ENCODE assay signal across 16 cellular contexts in genomic region chr11:41612415-41612814, GRCh38.
A peak's percentile ranks its signal among the peaks of the same experiment; 100 is the strongest.
DNase-seq lines count a peak whose midpoint lies in the region; TF ChIP-seq lines count a peak whose summit lies in the region.
"Had no signal": no experiment of that assay in that cellular context is flagged by ENCODE, and none has a peak within 500 bp of the region (broad histone marks: within the 10 kb centered on the region; RNA-seq: fewer than 3 reads in every experiment).

No MANE protein-coding gene starts in this region.

- no peaks in the 10 kb centered on the region for H3K4me1 ChIP-seq in neural progenitor cell
- no peaks in the 10 kb centered on the region for H3K4me1 ChIP-seq in vagina
- H3K4me1 ChIP-seq: Caco-2 had no signal

- H3K9ac ChIP-seq in neural progenitor cell, result no peak overlapping the region

- no peak overlapping the region for H3K4me3 ChIP-seq in fibroblast of pulmonary artery (replicated peaks; ENCODE audit: low read depth, low read length)
- H3K4me3 ChIP-seq in neural progenitor cell, result no peak overlapping the region
- no peak overlapping the region for H3K4me3 ChIP-seq in vagina

- no peaks in the 10 kb centered on the region for H3K79me2 ChIP-seq in neural progenitor cell (ENCODE audit: low read depth)

- no peaks in the 10 kb centered on the region for H3K27me3 Mint-ChIP-seq in neural progenitor cell (ENCODE audit: insufficient read depth, low read depth)
- H3K27me3 Mint-ChIP-seq: activated B cell treated with CpG ODN at 0.5 μM for 24 hours; dendritic cell treated with granulocyte-macrophage colony-stimulating factor and Interleukin-4, amounts not matched to agents 40 ng/mL and 50 ng/mL, for 4 days had no signal

- no peaks in the 10 kb centered on the region for H3F3A ChIP-seq in neural progenitor cell (ENCODE audit: low read depth)

- H3K27ac ChIP-seq in neural progenitor cell (no peak overlapping the region), vagina (no peak overlapping the region)

- H3K36me3 Mint-ChIP-seq in neural progenitor cell, result no peaks in the 10 kb centered on the region

- no peaks in the 10 kb centered on the region for H3K9me3 ChIP-seq in neural progenitor cell (ENCODE audit: low read depth)
- no peaks in the 10 kb centered on the region for H3K9me3 ChIP-seq in vagina
- H3K9me3 ChIP-seq: Caco-2 had no signal

- intact Hi-C loops in vagina (cut with DNase I), result no loop called here

- no peaks in the 10 kb centered on the region for H3K4me1 Mint-ChIP-seq in neural progenitor cell
- H3K4me1 Mint-ChIP-seq: activated B cell treated with CpG ODN at 0.5 μM for 24 hours had no signal

- peaks cover 16% of the 10 kb centered on the region for H3K9me3 Mint-ChIP-seq in neural progenitor cell
- H3K9me3 Mint-ChIP-seq: dendritic cell treated with granulocyte-macrophage colony-stimulating factor and Interleukin-4, amounts not matched to agents 40 ng/mL and 50 ng/mL, for 4 days had no signal

- no peak overlapping the region for H2AFZ ChIP-seq in neural progenitor cell (replicated peaks)

- DNase-seq in H4 (ENCODE audit: low spot score), result peak; percentile 23
- DNase-seq in OCI-M1 (lab: John Stamatoyannopoulos, UW), result peak; percentile 7
- peak; percentile 2 for DNase-seq in fibroblast of pulmonary artery (ENCODE audit: low read depth)
- DNase-seq in neural progenitor cell (ENCODE audit: low spot score), result peak; percentile 3
- no peak for DNase-seq in NCI-H345 treated with DMSO at 0.1 percent for 48 hours (lab: John Stamatoyannopoulos, UW; ENCODE audit: unreplicated experiment)
- no peak for DNase-seq in activated T-cell treated with anti-CD3 and anti-CD28 coated beads, Interleukin-2, amount 50 U/mL, for 48 hours
- no peak for DNase-seq in NCI-H187 treated with DMSO at 0.1 percent for 48 hours (lab: John Stamatoyannopoulos, UW)
- no peak for DNase-seq in vagina (ENCODE audit: extremely low spot score in 2 of 2)
- DNase-seq: activated B cell treated with CpG ODN at 0.5 μM for 24 hours; activated T-cell treated with anti-CD3 and anti-CD28 coated beads for 4 hours; hypothalamus; mesenchymal stem cell; NCI-H2171 treated with DMSO at 0.1 percent for 48 hours; stimulated activated CD4-positive, alpha-beta T cell treated with anti-CD3 and anti-CD28 coated beads, Interleukin-12 subunit alpha, Interleukin-12 subunit beta, amount 100 ng/mL, for 4 hours had no signal

- H3K27me3 ChIP-seq in neural progenitor cell, result no peaks in the 10 kb centered on the region
- H3K27me3 ChIP-seq in vagina, result no peaks in the 10 kb centered on the region

- H3K4me2 ChIP-seq in neural progenitor cell, result no peak overlapping the region

- no peak for TF ChIP-seq POLR2A in vagina (IDR thresholded peaks at IDR 0.05)

- TF ChIP-seq CTCF in fibroblast of pulmonary artery (IDR thresholded peaks at IDR 0.05; ENCODE audit: low read length, missing control alignments) (peak; percentile 15), neural progenitor cell (IDR thresholded peaks at IDR 0.05) (peak; percentile 44), vagina (IDR thresholded peaks at IDR 0.05) (no peak)

- H3K36me3 ChIP-seq in neural progenitor cell (no peaks in the 10 kb centered on the region), vagina (no peaks in the 10 kb centered on the region)

- no peak overlapping the region for H3K27ac Mint-ChIP-seq in neural progenitor cell
- H3K27ac Mint-ChIP-seq: activated B cell treated with CpG ODN at 0.5 μM for 24 hours; dendritic cell treated with granulocyte-macrophage colony-stimulating factor and Interleukin-4, amounts not matched to agents 40 ng/mL and 50 ng/mL, for 4 days had no signal

- H4K20me1 ChIP-seq in neural progenitor cell (ENCODE audit: low read depth), result no peaks in the 10 kb centered on the region

- no peak overlapping the region for H3K4me3 Mint-ChIP-seq in neural progenitor cell
- H3K4me3 Mint-ChIP-seq: activated B cell treated with CpG ODN at 0.5 μM for 24 hours; dendritic cell treated with granulocyte-macrophage colony-stimulating factor and Interleukin-4, amounts not matched to agents 40 ng/mL and 50 ng/mL, for 4 days had no signal

Comparison
In these comparisons a context has a peak if more than half of its experiments do, and no peak if none do; other contexts are left out.
1. DNase-seq: peak in H4 (single experiment), OCI-M1 (single experiment), fibroblast of pulmonary artery (single experiment) and neural progenitor cell (single experiment); none in NCI-H345 treated with DMSO at 0.1 percent for 48 hours (single experiment), activated T-cell treated with anti-CD3 and anti-CD28 coated beads, Interleukin-2, amount 50 U/mL, for 48 hours (0 of 2), NCI-H187 treated with DMSO at 0.1 percent for 48 hours (single experiment) and vagina (0 of 2).
2. CTCF ChIP-seq: peak in fibroblast of pulmonary artery (single experiment) and neural progenitor cell (single experiment); none in vagina (0 of 3).